2 cellular contexts compared by ENCODE assay signal in the genomic region with DNA sequence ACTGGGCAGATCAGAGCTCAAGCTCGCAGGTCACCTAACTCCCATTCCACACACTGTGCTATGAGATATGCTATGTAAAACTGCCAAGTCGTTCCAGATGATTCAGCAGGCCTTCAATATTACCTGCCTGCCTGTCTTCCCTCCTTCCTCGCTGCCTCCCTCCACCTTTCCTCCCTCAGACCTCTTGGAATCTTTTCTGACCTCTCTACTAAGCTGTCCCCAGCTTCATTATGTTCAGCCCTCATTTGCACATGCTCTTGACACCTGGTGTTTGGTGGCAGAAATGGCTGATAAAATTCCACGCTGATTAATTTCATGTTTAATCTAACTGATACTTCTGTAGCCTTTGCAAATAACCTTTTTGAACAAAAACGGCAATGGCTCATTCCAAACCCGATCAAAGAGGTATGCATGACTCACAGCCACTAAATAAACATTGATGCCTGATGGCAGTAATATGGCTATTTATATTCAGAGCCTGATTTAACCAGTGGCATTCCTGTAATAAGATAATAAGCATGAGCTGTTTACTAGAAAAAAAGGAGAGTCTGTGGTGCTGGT.
TF ChIP-seq lines count a peak whose summit lies in the region.

No MANE protein-coding gene starts in this region.

TF ChIP-seq in HCT116, 20 proteins besides CTCF, POLR2A, EP300 and RAD21 (continued from another document):
- TF ChIP-seq, protein P1, sequence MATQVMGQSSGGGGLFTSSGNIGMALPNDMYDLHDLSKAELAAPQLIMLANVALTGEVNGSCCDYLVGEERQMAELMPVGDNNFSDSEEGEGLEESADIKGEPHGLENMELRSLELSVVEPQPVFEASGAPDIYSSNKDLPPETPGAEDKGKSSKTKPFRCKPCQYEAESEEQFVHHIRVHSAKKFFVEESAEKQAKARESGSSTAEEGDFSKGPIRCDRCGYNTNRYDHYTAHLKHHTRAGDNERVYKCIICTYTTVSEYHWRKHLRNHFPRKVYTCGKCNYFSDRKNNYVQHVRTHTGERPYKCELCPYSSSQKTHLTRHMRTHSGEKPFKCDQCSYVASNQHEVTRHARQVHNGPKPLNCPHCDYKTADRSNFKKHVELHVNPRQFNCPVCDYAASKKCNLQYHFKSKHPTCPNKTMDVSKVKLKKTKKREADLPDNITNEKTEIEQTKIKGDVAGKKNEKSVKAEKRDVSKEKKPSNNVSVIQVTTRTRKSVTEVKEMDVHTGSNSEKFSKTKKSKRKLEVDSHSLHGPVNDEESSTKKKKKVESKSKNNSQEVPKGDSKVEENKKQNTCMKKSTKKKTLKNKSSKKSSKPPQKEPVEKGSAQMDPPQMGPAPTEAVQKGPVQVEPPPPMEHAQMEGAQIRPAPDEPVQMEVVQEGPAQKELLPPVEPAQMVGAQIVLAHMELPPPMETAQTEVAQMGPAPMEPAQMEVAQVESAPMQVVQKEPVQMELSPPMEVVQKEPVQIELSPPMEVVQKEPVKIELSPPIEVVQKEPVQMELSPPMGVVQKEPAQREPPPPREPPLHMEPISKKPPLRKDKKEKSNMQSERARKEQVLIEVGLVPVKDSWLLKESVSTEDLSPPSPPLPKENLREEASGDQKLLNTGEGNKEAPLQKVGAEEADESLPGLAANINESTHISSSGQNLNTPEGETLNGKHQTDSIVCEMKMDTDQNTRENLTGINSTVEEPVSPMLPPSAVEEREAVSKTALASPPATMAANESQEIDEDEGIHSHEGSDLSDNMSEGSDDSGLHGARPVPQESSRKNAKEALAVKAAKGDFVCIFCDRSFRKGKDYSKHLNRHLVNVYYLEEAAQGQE (IDR thresholded peaks at IDR 0.05; ENCODE audit: low read depth), result no peak
- TF ChIP-seq, protein P2, sequence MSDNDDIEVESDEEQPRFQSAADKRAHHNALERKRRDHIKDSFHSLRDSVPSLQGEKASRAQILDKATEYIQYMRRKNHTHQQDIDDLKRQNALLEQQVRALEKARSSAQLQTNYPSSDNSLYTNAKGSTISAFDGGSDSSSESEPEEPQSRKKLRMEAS (IDR thresholded peaks at IDR 0.05), result peak; percentile 86
- TF ChIP-seq EGR1 (IDR thresholded peaks at IDR 0.05; ENCODE audit: low read depth) (no peak), YY1 (IDR thresholded peaks at IDR 0.05; ENCODE audit: extremely low read depth, insufficient replicate concordance, low read depth, low read length) (no peak), SIN3A (IDR thresholded peaks at IDR 0.05; ENCODE audit: low read depth) (no peak; the same call in 1 of the 2 replicates), ZFX (IDR thresholded peaks at IDR 0.05) (no peak), SRF (IDR thresholded peaks at IDR 0.05; ENCODE audit: low read depth) (0 out of 2 replicates have a peak, but pooled peaks have one; percentile 38), CEBPB (IDR thresholded peaks at IDR 0.05; ENCODE audit: low read depth) (no peak; the same call in 1 of the 2 replicates), POLR2AphosphoS5 (IDR thresholded peaks at IDR 0.05; ENCODE audit: low read depth, low read length) (no peak), SP1 (IDR thresholded peaks at IDR 0.05; ENCODE audit: low read depth) (peak; percentile 67), ELF1 (IDR thresholded peaks at IDR 0.05; ENCODE audit: borderline replicate concordance, low read depth) (no peak), ZNF274 (IDR thresholded peaks at IDR 0.05; ENCODE audit: low read depth, low read length) (no peak), TCF7L2 (IDR thresholded peaks at IDR 0.05; ENCODE audit: borderline replicate concordance, extremely low read depth, insufficient read depth, insufficient read length) (peak; percentile 76), CBX3 (IDR thresholded peaks at IDR 0.05; ENCODE audit: low read depth) (peak; percentile 61; the same call in 1 of the 2 replicates)
- TF ChIP-seq, protein P3, sequence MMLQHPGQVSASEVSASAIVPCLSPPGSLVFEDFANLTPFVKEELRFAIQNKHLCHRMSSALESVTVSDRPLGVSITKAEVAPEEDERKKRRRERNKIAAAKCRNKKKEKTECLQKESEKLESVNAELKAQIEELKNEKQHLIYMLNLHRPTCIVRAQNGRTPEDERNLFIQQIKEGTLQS (IDR thresholded peaks at IDR 0.05), result no peak
- TF ChIP-seq, protein P4, sequence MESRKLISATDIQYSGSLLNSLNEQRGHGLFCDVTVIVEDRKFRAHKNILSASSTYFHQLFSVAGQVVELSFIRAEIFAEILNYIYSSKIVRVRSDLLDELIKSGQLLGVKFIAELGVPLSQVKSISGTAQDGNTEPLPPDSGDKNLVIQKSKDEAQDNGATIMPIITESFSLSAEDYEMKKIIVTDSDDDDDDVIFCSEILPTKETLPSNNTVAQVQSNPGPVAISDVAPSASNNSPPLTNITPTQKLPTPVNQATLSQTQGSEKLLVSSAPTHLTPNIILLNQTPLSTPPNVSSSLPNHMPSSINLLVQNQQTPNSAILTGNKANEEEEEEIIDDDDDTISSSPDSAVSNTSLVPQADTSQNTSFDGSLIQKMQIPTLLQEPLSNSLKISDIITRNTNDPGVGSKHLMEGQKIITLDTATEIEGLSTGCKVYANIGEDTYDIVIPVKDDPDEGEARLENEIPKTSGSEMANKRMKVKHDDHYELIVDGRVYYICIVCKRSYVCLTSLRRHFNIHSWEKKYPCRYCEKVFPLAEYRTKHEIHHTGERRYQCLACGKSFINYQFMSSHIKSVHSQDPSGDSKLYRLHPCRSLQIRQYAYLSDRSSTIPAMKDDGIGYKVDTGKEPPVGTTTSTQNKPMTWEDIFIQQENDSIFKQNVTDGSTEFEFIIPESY (IDR thresholded peaks at IDR 0.05; ENCODE audit: extremely low read depth, insufficient replicate concordance, low read length), result no peak

TF ChIP-seq in endothelial cell of umbilical vein, 7 proteins besides CTCF, POLR2A, EP300 and RAD21 (continued from another document):
- TF ChIP-seq, protein P2 (IDR thresholded peaks at IDR 0.05; ENCODE audit: insufficient read depth, insufficient read length), result no peak
